In the genomic region with DNA sequence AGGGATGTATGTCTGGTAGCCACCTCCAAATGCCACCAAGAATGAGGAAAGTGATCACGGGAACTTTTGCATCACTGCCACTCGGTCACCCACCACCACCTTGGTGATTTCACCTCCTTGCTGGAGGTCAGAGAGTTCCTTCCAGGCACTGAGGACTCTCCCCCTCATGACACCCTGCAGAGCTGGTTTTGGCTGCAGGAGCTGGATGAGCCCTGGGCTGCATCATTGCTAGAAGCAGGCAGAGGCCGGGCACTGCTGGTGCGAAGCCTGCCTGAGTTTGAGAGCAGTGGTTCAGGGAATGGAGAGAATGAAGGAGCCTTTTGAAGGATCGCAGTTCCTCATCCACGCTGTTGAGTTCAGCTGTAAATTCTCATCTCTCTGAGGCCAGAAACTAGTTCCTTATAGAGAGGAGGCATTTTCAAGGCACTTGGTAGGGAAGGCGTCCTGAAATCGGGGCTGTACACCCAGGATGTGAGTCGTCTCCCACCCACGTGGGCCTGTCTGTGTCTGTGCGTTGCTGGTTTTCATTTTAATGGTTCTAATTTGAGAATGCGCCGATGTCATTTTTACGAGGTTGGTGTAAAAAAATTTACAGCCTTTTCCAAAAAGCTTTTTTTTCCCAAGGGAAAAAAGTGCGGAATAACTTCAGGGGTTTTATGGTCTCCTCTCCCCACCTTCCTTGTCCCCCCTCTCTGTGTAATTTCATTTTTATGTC, we compare ENCODE assay signal across 14 cellular contexts. TPM values are rescaled to one million over a fixed set of nuclear protein-coding genes. Genes with fewer than 3 reads are reported as not detected.
A peak's percentile ranks its signal among the peaks of the same experiment; 100 is the strongest.
DNase-seq lines count a peak whose midpoint lies in the region; ATAC-seq and TF ChIP-seq lines count a peak whose summit lies in the region.
"Had no signal": no experiment of that assay in that cellular context is flagged by ENCODE, and none has a peak within 500 bp of the region (broad histone marks: within the 10 kb centered on the region; RNA-seq: fewer than 3 reads in every experiment).

No MANE protein-coding gene starts in this region.

- no peak overlapping the region for H3K4me3 ChIP-seq in HUES64 (ENCODE audit: low read length)
- no peak overlapping the region for H3K4me3 ChIP-seq in fibroblast of mammary gland (ENCODE audit: control insufficient read depth, low read depth, low read length)
- H3K4me3 ChIP-seq in BE2C (ENCODE audit: low read depth, low read length), result no peak overlapping the region
- H3K4me3 ChIP-seq: thoracic aorta had no signal

- H3K4me1 ChIP-seq in HUES64 (ENCODE audit: insufficient read depth, low read length) (peaks cover 60% of the 10 kb centered on the region), BE2C (no peaks in the 10 kb centered on the region)

- peaks cover 6% of the 10 kb centered on the region; the same call in 1 of the 2 replicates for H3K36me3 ChIP-seq in HUES64 (ENCODE audit: insufficient read depth, low read length)
- H3K36me3 ChIP-seq in BE2C, result no peaks in the 10 kb centered on the region; the same call in 1 of the 2 replicates

- no peaks in the 10 kb centered on the region for H3K36me3 Mint-ChIP-seq in T-helper 2 cell treated with Interferon-gamma antibody and Interleukin-4, amounts not matched to agents 5 μg/mL and 100 μg/mL, for 36 hours (ENCODE audit: low read depth)

- no peaks in the 10 kb centered on the region for H3K4me1 Mint-ChIP-seq in T-helper 2 cell treated with Interferon-gamma antibody and Interleukin-4, amounts not matched to agents 5 μg/mL and 100 μg/mL, for 36 hours (ENCODE audit: low read depth)

- ATAC-seq in HG02610 (IDR thresholded peaks at IDR 0.05; ENCODE audit: unreplicated experiment), result no peak
- ATAC-seq: Panc1 had no signal

- no peak for TF ChIP-seq CTCF in fibroblast of mammary gland (conservative IDR thresholded peaks at IDR 0.05; ENCODE audit: control insufficient read depth, insufficient read depth, low read depth, low read length)
- no peak for TF ChIP-seq CTCF in BE2C (IDR thresholded peaks at IDR 0.05; ENCODE audit: low read depth, low read length)

- H3K27me3 ChIP-seq in HUES64 (ENCODE audit: insufficient read depth, low read length), result no peaks in the 10 kb centered on the region
- no peaks in the 10 kb centered on the region for H3K27me3 ChIP-seq in BE2C

- H3K9me3 Mint-ChIP-seq in T-helper 2 cell treated with Interferon-gamma antibody and Interleukin-4, amounts not matched to agents 5 μg/mL and 100 μg/mL, for 36 hours, result no peaks in the 10 kb centered on the region

- no peak overlapping the region for H3K27ac Mint-ChIP-seq in T-helper 2 cell treated with Interferon-gamma antibody and Interleukin-4, amounts not matched to agents 5 μg/mL and 100 μg/mL, for 36 hours

- H3K4me3 Mint-ChIP-seq in T-helper 2 cell treated with Interferon-gamma antibody and Interleukin-4, amounts not matched to agents 5 μg/mL and 100 μg/mL, for 36 hours, result no peak overlapping the region

- WGBS in HUES64, result 70% methylated on average over 15 of the region's 15 CpGs

- peak; percentile 25 for DNase-seq in T-helper 2 cell treated with Interferon-gamma antibody and Interleukin-4, amounts not matched to agents 5 μg/mL and 100 μg/mL, for 36 hours (ENCODE audit: low spot score)
- no peak for DNase-seq in T-helper 2 cell
- DNase-seq in fibroblast of mammary gland (ENCODE audit: low read depth), result peak; percentile 26
- DNase-seq in stimulated activated CD4-positive, alpha-beta T cell treated with anti-CD3 and anti-CD28 coated beads, Interleukin-4, amount 100 ng/mL, for 1 hour, result peak; percentile 36
- no peak for DNase-seq in BE2C
- DNase-seq in NCI-H1930 (lab: John Stamatoyannopoulos, UW), result no peak
- DNase-seq: activated CD8-positive, alpha-beta memory T cell treated with anti-CD3 and anti-CD28 coated beads for 24 hours; amniotic stem cell; foreskin melanocyte; T-helper 1 cell had no signal

- no peak overlapping the region for H3K9ac ChIP-seq in HUES64 (ENCODE audit: low read depth, low read length)

- H3K27ac ChIP-seq in HUES64 (ENCODE audit: low read depth, low read length), result peak overlapping the region; percentile 88; the same call in 1 of the 2 replicates
- H3K27ac ChIP-seq: thoracic aorta had no signal

- H3K9me3 ChIP-seq in HUES64 (ENCODE audit: insufficient read depth, low read depth, low read length) (no peaks in the 10 kb centered on the region), BE2C (no peaks in the 10 kb centered on the region)
- H3K9me3 ChIP-seq: thoracic aorta had no signal

- H3K27me3 Mint-ChIP-seq in T-helper 2 cell treated with Interferon-gamma antibody and Interleukin-4, amounts not matched to agents 5 μg/mL and 100 μg/mL, for 36 hours (ENCODE audit: low read depth), result no peaks in the 10 kb centered on the region

RNA-seq across cellular contexts. Expression of gene FOXP4, which starts 25.0 kb away (rescaled TPM):
- polyA plus RNA-seq in HUES64 (2013, experiment 1 of 2), result 17.5 TPM
- polyA plus RNA-seq in HUES64 (2013, experiment 2 of 2), result 21.1 TPM
- 42.7 TPM for polyA plus RNA-seq in BE2C (2012; ENCODE audit: insufficient read depth, insufficient read length, low read depth)

Comparison
In these comparisons a context has a peak if more than half of its experiments do, and no peak if none do; other contexts are left out.
1. DNase-seq: peak in T-helper 2 cell treated with Interferon-gamma antibody and Interleukin-4, amounts not matched to agents 5 μg/mL and 100 μg/mL, for 36 hours (single experiment), fibroblast of mammary gland (single experiment) and stimulated activated CD4-positive, alpha-beta T cell treated with anti-CD3 and anti-CD28 coated beads, Interleukin-4, amount 100 ng/mL, for 1 hour (single experiment); none in T-helper 2 cell (0 of 5), BE2C (single experiment) and NCI-H1930 (0 of 2).